ENCODE assay signal across 10 cellular contexts in genomic region chr9:107858260-107858659, GRCh38.
"Had no signal": no experiment of that assay in that cellular context is flagged by ENCODE, and none has a peak within 500 bp of the region (broad histone marks: within the 10 kb centered on the region; RNA-seq: fewer than 3 reads in every experiment).

No MANE protein-coding gene starts in this region.

- H3K4me2 ChIP-seq: GM23338 had no signal

- H3K9ac ChIP-seq: GM23248 had no signal

- H2AFZ ChIP-seq: GM23248, GM23338 had no signal

- H3K4me3 ChIP-seq: GM23248, GM23338, HAP-1 had no signal

- H3K4me1 ChIP-seq: HAP-1 had no signal

- FAIRE-seq: H1 had no signal

- H3K27ac ChIP-seq: GM23248 had no signal

- H3K36me3 ChIP-seq: HAP-1 had no signal

- ATAC-seq: GM23338, HCT116 had no signal

- DNase-seq: GM23248, GOT3, H7, H9, HCEC 1CT, HFFc6 had no signal

- H3K9me3 ChIP-seq: HAP-1 had no signal
